31 cellular contexts compared by ENCODE assay signal in the genomic region with DNA sequence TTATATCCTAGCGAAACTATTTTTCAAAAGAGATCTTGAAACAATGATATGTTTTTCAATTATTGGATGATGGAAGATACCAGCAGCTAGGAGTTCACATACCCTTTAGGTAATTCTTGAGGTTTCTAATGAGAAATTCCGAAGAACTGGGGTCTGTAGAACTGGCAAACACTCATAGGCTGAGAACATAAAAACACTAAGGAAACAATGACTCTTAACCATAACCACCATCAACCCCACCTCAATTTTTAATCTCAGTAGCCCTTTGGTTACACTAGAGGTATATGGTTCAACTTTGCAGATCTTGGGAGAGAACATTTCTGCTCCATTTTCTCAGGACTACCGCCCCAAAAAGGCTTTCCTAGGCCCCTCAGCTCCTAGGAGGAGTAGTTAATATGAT.
"Had no signal": no experiment of that assay in that cellular context is flagged by ENCODE, and none has a peak within 500 bp of the region (broad histone marks: within the 10 kb centered on the region; RNA-seq: fewer than 3 reads in every experiment).

No MANE protein-coding gene starts in this region.

- H3K9me3 Mint-ChIP-seq: activated B cell treated with CpG ODN at 0.5 μM for 24 hours; activated CD4-positive, alpha-beta memory T cell treated with anti-CD3 and anti-CD28 coated beads for 36 hours; activated CD4-positive, alpha-beta T cell treated with anti-CD3 and anti-CD28 coated beads, Interleukin-2, amount 10 ng/mL, durations not matched to agents 24 days and 14 days; activated CD8-positive, alpha-beta T cell treated with anti-CD3 and anti-CD28 coated beads for 36 hours; activated naive CD4-positive, alpha-beta T cell treated with anti-CD3 and anti-CD28 coated beads for 36 hours; activated naive CD4-positive, alpha-beta T cell treated with anti-CD3 and anti-CD28 coated beads, Interleukin-2, amount 50 U/mL, for 72 hours; activated T-cell treated with anti-CD3 and anti-CD28 coated beads, Interleukin-2, amount 50 U/mL, for 72 hours; activated T-helper 1 cell treated with anti-CD3 and anti-CD28 coated beads, Interleukin-12 subunit alpha, Interleukin-12 subunit beta, Interleukin-2, Interleukin-4 antibody, amounts not matched to agents 30 ng/mL and 10 ng/mL and 1 ng/mL, durations not matched to agents 14 hours and 24 hours and 36 hours; activated T-helper 17 cell treated with anti-CD3 and anti-CD28 coated beads, Interleukin-2, amount 50 U/mL, for 72 hours; brain; central memory CD8-positive, alpha-beta T cell; T-helper 1 cell treated with Interleukin-12 subunit alpha and Interleukin-12 subunit beta and Interleukin-4 antibody, amounts not matched to agents 30 μg/mL and 1 μg/mL, for 36 hours; T-helper 2 cell treated with Interferon-gamma antibody and Interleukin-4, amounts not matched to agents 5 μg/mL and 100 μg/mL, for 36 hours had no signal

- H3K4me1 Mint-ChIP-seq: activated B cell treated with CpG ODN at 0.5 μM for 24 hours; activated T-helper 17 cell treated with anti-CD3 and anti-CD28 coated beads, Interleukin-2, amount 50 U/mL, for 72 hours; brain; central memory CD8-positive, alpha-beta T cell had no signal

- DNase-seq: activated B cell treated with CpG ODN at 0.5 μM for 24 hours; activated CD4-positive, alpha-beta memory T cell treated with anti-CD3 and anti-CD28 coated beads for 36 hours; activated CD4-positive, alpha-beta T cell treated with anti-CD3 and anti-CD28 coated beads for 4 hours; activated CD4-positive, alpha-beta T cell treated with anti-CD3 and anti-CD28 coated beads, Interleukin-2, amount 10 ng/mL, durations not matched to agents 24 days and 14 days; activated CD4-positive, alpha-beta T cell treated with anti-CD3 and anti-CD28 coated beads, Interleukin-2, amount 50 U/mL, for 1 hour; activated CD4-positive, alpha-beta T cell treated with anti-CD3 and anti-CD28 coated beads, Interleukin-2, amount 50 U/mL, for 4 hours; activated CD4-positive, CD25-positive, alpha-beta regulatory T cell treated with anti-CD3 and anti-CD28 coated beads, Interleukin-2, amount 50 U/mL, for 72 hours; activated CD8-positive, alpha-beta memory T cell treated with anti-CD3 and anti-CD28 coated beads, Interleukin-2, amount 50 U/mL, for 4 hours; activated CD8-positive, alpha-beta T cell treated with anti-CD3 and anti-CD28 coated beads for 36 hours; activated effector memory CD4-positive, alpha-beta T cell treated with anti-CD3 and anti-CD28 coated beads, Interleukin-2, amount 50 U/mL, for 16 hours; activated gamma-delta T cell treated with Interleukin-2 at 50 U/mL for 16 hours; activated naive CD4-positive, alpha-beta T cell; activated naive CD4-positive, alpha-beta T cell treated with anti-CD3 and anti-CD28 coated beads for 36 hours; activated naive CD4-positive, alpha-beta T cell treated with anti-CD3 and anti-CD28 coated beads, Interleukin-2, amount 50 U/mL, for 16 hours; activated T-cell treated with anti-CD3 and anti-CD28 coated beads for 4 hours; activated T-cell treated with anti-CD3 and anti-CD28 coated beads, Interleukin-2, amount 50 U/mL, for 1 hour; activated T-cell treated with anti-CD3 and anti-CD28 coated beads, Interleukin-2, amount 50 U/mL, for 72 hours; amygdala; anterior cingulate cortex; caudate nucleus; cerebellar nuclear complex; SW 1271; T-helper 1 cell; T-helper 9 cell had no signal

- H3K27me3 Mint-ChIP-seq: activated B cell treated with CpG ODN at 0.5 μM for 24 hours; activated CD4-positive, alpha-beta memory T cell treated with anti-CD3 and anti-CD28 coated beads for 36 hours; activated CD4-positive, alpha-beta T cell treated with anti-CD3 and anti-CD28 coated beads, Interleukin-2, amount 10 ng/mL, durations not matched to agents 24 days and 14 days; activated CD8-positive, alpha-beta T cell treated with anti-CD3 and anti-CD28 coated beads for 36 hours; activated T-helper 17 cell treated with anti-CD3 and anti-CD28 coated beads, Interleukin-2, amount 50 U/mL, for 72 hours; brain; central memory CD8-positive, alpha-beta T cell had no signal

- H3K4me3 Mint-ChIP-seq: activated B cell treated with CpG ODN at 0.5 μM for 24 hours; activated CD4-positive, alpha-beta memory T cell treated with anti-CD3 and anti-CD28 coated beads for 36 hours; activated CD4-positive, alpha-beta T cell treated with anti-CD3 and anti-CD28 coated beads, Interleukin-2, amount 10 ng/mL, durations not matched to agents 24 days and 14 days; activated CD8-positive, alpha-beta T cell treated with anti-CD3 and anti-CD28 coated beads for 36 hours; activated naive CD4-positive, alpha-beta T cell treated with anti-CD3 and anti-CD28 coated beads for 36 hours; activated T-cell treated with anti-CD3 and anti-CD28 coated beads, Interleukin-2, amount 50 U/mL, for 72 hours; activated T-helper 1 cell treated with anti-CD3 and anti-CD28 coated beads, Interleukin-12 subunit alpha, Interleukin-12 subunit beta, Interleukin-2, Interleukin-4 antibody, amounts not matched to agents 30 ng/mL and 10 ng/mL and 1 ng/mL, durations not matched to agents 14 hours and 24 hours and 36 hours; activated T-helper 17 cell treated with anti-CD3 and anti-CD28 coated beads, Interleukin-2, amount 50 U/mL, for 72 hours; brain; central memory CD8-positive, alpha-beta T cell; T-helper 1 cell treated with Interleukin-12 subunit alpha and Interleukin-12 subunit beta and Interleukin-4 antibody, amounts not matched to agents 30 μg/mL and 1 μg/mL, for 36 hours; T-helper 2 cell treated with Interferon-gamma antibody and Interleukin-4, amounts not matched to agents 5 μg/mL and 100 μg/mL, for 36 hours had no signal

- ATAC-seq: activated CD8-positive, alpha-beta T cell treated with anti-CD3 and anti-CD28 coated beads for 36 hours; activated naive CD4-positive, alpha-beta T cell treated with anti-CD3 and anti-CD28 coated beads, Interleukin-2, amount 50 U/mL, for 72 hours; activated T-helper 17 cell treated with anti-CD3 and anti-CD28 coated beads, Interleukin-2, amount 50 U/mL, for 72 hours had no signal

- H3K27ac Mint-ChIP-seq: activated B cell treated with CpG ODN at 0.5 μM for 24 hours; activated CD4-positive, alpha-beta memory T cell treated with anti-CD3 and anti-CD28 coated beads for 36 hours; activated CD4-positive, alpha-beta T cell treated with anti-CD3 and anti-CD28 coated beads, Interleukin-2, amount 10 ng/mL, durations not matched to agents 24 days and 14 days; activated naive CD4-positive, alpha-beta T cell treated with anti-CD3 and anti-CD28 coated beads for 36 hours; activated naive CD4-positive, alpha-beta T cell treated with anti-CD3 and anti-CD28 coated beads, Interleukin-2, amount 50 U/mL, for 72 hours; activated T-helper 1 cell treated with anti-CD3 and anti-CD28 coated beads, Interleukin-12 subunit alpha, Interleukin-12 subunit beta, Interleukin-2, Interleukin-4 antibody, amounts not matched to agents 30 ng/mL and 10 ng/mL and 1 ng/mL, durations not matched to agents 14 hours and 24 hours and 36 hours; brain; T-helper 1 cell treated with Interleukin-12 subunit alpha and Interleukin-12 subunit beta and Interleukin-4 antibody, amounts not matched to agents 30 μg/mL and 1 μg/mL, for 36 hours; T-helper 2 cell treated with Interferon-gamma antibody and Interleukin-4, amounts not matched to agents 5 μg/mL and 100 μg/mL, for 36 hours had no signal
